11 cellular contexts compared by ENCODE assay signal in the genomic region with DNA sequence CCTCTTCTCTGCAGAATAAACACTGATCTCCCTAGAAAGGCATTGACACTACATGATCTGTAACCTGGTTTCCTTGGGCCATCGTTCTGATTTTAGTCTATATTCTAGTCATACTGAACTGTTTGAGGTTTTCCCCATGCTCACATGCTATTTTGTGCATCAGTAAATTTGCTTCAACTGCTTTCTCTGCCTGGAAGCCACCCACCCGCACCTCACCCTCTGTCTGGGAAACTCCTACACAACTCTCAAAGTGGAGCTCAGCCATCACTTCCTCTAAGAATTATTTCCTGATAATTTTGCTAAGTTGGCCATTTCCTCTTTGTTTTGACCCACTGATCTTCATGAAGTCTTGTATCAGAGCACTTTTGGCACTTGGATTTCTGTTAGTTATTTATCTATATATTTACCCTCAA. TPM values are rescaled to one million over a fixed set of nuclear protein-coding genes. Genes with fewer than 3 reads are reported as not detected.
DNase-seq lines count a peak whose midpoint lies in the region; ATAC-seq lines count a peak whose summit lies in the region.
"Had no signal": no experiment of that assay in that cellular context is flagged by ENCODE, and none has a peak within 500 bp of the region (broad histone marks: within the 10 kb centered on the region; RNA-seq: fewer than 3 reads in every experiment).

No MANE protein-coding gene starts in this region.

- peak overlapping the region; percentile 36 to 97 (median 92) for H3K27ac Mint-ChIP-seq in naive B cell

- ATAC-seq in GM21619 (IDR thresholded peaks at IDR 0.05; ENCODE audit: unreplicated experiment), result peak; percentile 63
- peak; percentile 64 for ATAC-seq in HG03520 (IDR thresholded peaks at IDR 0.05; ENCODE audit: unreplicated experiment)
- peak; percentile 89 to 94 for ATAC-seq in naive B cell (ENCODE audit: low read depth in 2 of 2)
- ATAC-seq in left colon, result no peak

- no peaks in the 10 kb centered on the region for H3K36me3 Mint-ChIP-seq in naive B cell

- DNase-seq in NOMO-1 (lab: John Stamatoyannopoulos, UW; ENCODE audit: unreplicated experiment in 2 of 2) (peak; percentile 11 to 12), NOMO-1 treated with dmso at 0.1 percent for 144 hours (lab: John Stamatoyannopoulos, UW; ENCODE audit: unreplicated experiment) (no peak), naive B cell (peak; percentile 52), hepatic stellate cell (ENCODE audit: low spot score) (no peak), left colon (no peak), NCI-H2196 treated with DMSO at 0.1 percent for 48 hours (lab: John Stamatoyannopoulos, UW; ENCODE audit: unreplicated experiment) (no peak)
- DNase-seq: NCI-H1417 treated with DMSO at 0.1 percent for 48 hours had no signal

- peaks cover 0 to 6% (median 5%) of the 10 kb centered on the region in 7 donors for H3K9me3 Mint-ChIP-seq in naive B cell

- H3K27me3 Mint-ChIP-seq in naive B cell, result no peaks in the 10 kb centered on the region

- intact Hi-C loops in left colon (cut with DNase I, micrococcal nuclease), result no loop called here

- H3K4me3 Mint-ChIP-seq in naive B cell, result peak overlapping the region in 5 of 8 donors; percentile 33 to 63 (median 55)

- H3K4me1 Mint-ChIP-seq in naive B cell, result peaks cover 28 to 37% (median 35%) of the 10 kb centered on the region in 3 donors

RNA-seq across cellular contexts. Expression of a gene that starts 36.1 kb away (rescaled TPM):
- not detected for polyA plus RNA-seq in naive B cell (ENCODE audit: low read depth in 6 of 6)
- total RNA-seq in left colon, result not detected
- total RNA-seq: T-helper 2 cell treated with Interferon-gamma antibody and Interleukin-4, amounts not matched to agents 100 ng/mL and 5 ng/mL, for 36 hours; thoracic aorta had no signal

RNA-seq across cellular contexts. Expression of a gene that starts 58.5 kb away (rescaled TPM):
- polyA plus RNA-seq in naive B cell (ENCODE audit: low read depth in 6 of 6), result under 1 TPM in 2 of 6 donors, not detected in 4; 0.32 to 0.36 TPM
- total RNA-seq in left colon, result not detected
- total RNA-seq: T-helper 2 cell treated with Interferon-gamma antibody and Interleukin-4, amounts not matched to agents 100 ng/mL and 5 ng/mL, for 36 hours; thoracic aorta had no signal

Comparison
In these comparisons a context has a peak if more than half of its experiments do, and no peak if none do; other contexts are left out.
1. DNase-seq: peak in NOMO-1 (2 of 2) and naive B cell (single experiment); none in NOMO-1 treated with dmso at 0.1 percent for 144 hours (single experiment), hepatic stellate cell (single experiment), left colon (0 of 2) and NCI-H2196 treated with DMSO at 0.1 percent for 48 hours (single experiment).